Comparison of ENCODE assay signal across 18 cellular contexts in genomic region chr19:31976775-31977536, GRCh38.
DNase-seq lines count a peak whose midpoint lies in the region; ATAC-seq and TF ChIP-seq lines count a peak whose summit lies in the region.
"Had no signal": no experiment of that assay in that cellular context is flagged by ENCODE, and none has a peak within 500 bp of the region (broad histone marks: within the 10 kb centered on the region; RNA-seq: fewer than 3 reads in every experiment).

No MANE protein-coding gene starts in this region.

- TF ChIP-seq CTCF in coronary artery (IDR thresholded peaks at IDR 0.05), result no peak
- no peak for TF ChIP-seq CTCF in type B pancreatic cell (conservative IDR thresholded peaks at IDR 0.05)

- no peak overlapping the region for H3K4me3 ChIP-seq in coronary artery
- H3K4me3 ChIP-seq: BLaER1 treated with 17β-estradiol and CSF1 and Interleukin-3, amounts not matched to agents 10 nM and 100 nM; GM12878; GM23248; HAP-1 had no signal

- H3K36me3 Mint-ChIP-seq in type B pancreatic cell, result no peaks in the 10 kb centered on the region
- H3K36me3 Mint-ChIP-seq: CD8-positive, alpha-beta memory T cell had no signal

- no peak overlapping the region for H3K27ac ChIP-seq in coronary artery
- H3K27ac ChIP-seq: BLaER1 treated with 17β-estradiol and CSF1 and Interleukin-3, amounts not matched to agents 10 nM and 100 nM; GM23248; HL-60 had no signal

- ATAC-seq in left colon (no peak), HG03025 (IDR thresholded peaks at IDR 0.05; ENCODE audit: low FRiP score, unreplicated experiment) (no peak)
- ATAC-seq: GM12878 had no signal

- no peaks in the 10 kb centered on the region for H3K9me3 Mint-ChIP-seq in type B pancreatic cell

- no peaks in the 10 kb centered on the region for H3K4me1 Mint-ChIP-seq in type B pancreatic cell (ENCODE audit: unreplicated experiment)
- H3K4me1 Mint-ChIP-seq: B cell; CD8-positive, alpha-beta memory T cell had no signal

- peak; percentile 4 for DNase-seq in coronary artery (ENCODE audit: low spot score)
- DNase-seq in islet precursor cell, result peak; percentile 16
- DNase-seq in type B pancreatic cell (ENCODE audit: extremely low spot score, unreplicated experiment), result peak; percentile 22
- no peak for DNase-seq in left colon
- DNase-seq in iPS-NIHi7 (ENCODE audit: extremely low spot score), result no peak
- DNase-seq: CD8-positive, alpha-beta memory T cell; COR-L47; DMS 273 treated with DMSO at 0.1 percent for 48 hours; DMS53; DND-41; EL; GM23248 had no signal

- no peak overlapping the region for H3K4me3 Mint-ChIP-seq in type B pancreatic cell
- H3K4me3 Mint-ChIP-seq: B cell; CD8-positive, alpha-beta memory T cell had no signal

- intact Hi-C loops in left colon (cut with DNase I, micrococcal nuclease), result no loop called here

- H3K27me3 Mint-ChIP-seq in type B pancreatic cell, result peaks cover 13% of the 10 kb centered on the region
- H3K27me3 Mint-ChIP-seq: B cell had no signal

- no peak overlapping the region for H3K27ac Mint-ChIP-seq in type B pancreatic cell
- H3K27ac Mint-ChIP-seq: B cell had no signal

Comparison
In these comparisons a context has a peak if more than half of its experiments do, and no peak if none do; other contexts are left out.
1. DNase-seq: peak in coronary artery (single experiment), islet precursor cell (single experiment) and type B pancreatic cell (single experiment); none in left colon (0 of 2) and iPS-NIHi7 (single experiment).